Comparison of ENCODE assay signal across 8 cellular contexts in genomic region chr3:129343643-129344360, GRCh38.
DNase-seq lines count a peak whose midpoint lies in the region; ATAC-seq and TF ChIP-seq lines count a peak whose summit lies in the region.

No MANE protein-coding gene starts in this region.

- TF ChIP-seq CTCF in HCT116 (IDR thresholded peaks at IDR 0.05 in 2 of 3, conservative IDR thresholded peaks at IDR 0.05 in 1 of 3; ENCODE audit: borderline replicate concordance in 1 of 3, insufficient read depth in 1 of 3, low read depth in 2 of 3, low read length in 2 of 3) (peak; percentile 48 to 58 (median 50); a peak in 5 of 6 replicates), foreskin fibroblast (IDR thresholded peaks at IDR 0.05; ENCODE audit: low read depth, low read length) (peak; percentile 70), osteoblast (IDR thresholded peaks at IDR 0.05; ENCODE audit: extremely low read depth, low read depth, low read length) (peak; percentile 61)

- RAD21 ChIA-PET in HCT116 (lab: Charles Lee; ENCODE audit: low non-redundant PET in 1 of 2, low total read pairs in 2 of 2, uncharacterized antibody in 2 of 2, unreplicated experiment in 2 of 2): no interaction called here

- H2AFZ ChIP-seq in HCT116 (ENCODE audit: low read depth, low read length, poor library complexity, severe bottlenecking): no peak overlapping the region
- H2AFZ ChIP-seq in osteoblast (ENCODE audit: low read length): peak overlapping the region; percentile 89

- POLR2A ChIA-PET in HCT116 (lab: Charles Lee): no interaction called here

- H3K9me2 ChIP-seq in HCT116 (ENCODE audit: insufficient read depth): no peaks in the 10 kb centered on the region

- CTCF ChIA-PET in HCT116 (lab: Charles Lee): no interaction called here

- H3K36me3 ChIP-seq in HCT116 (ENCODE audit: control insufficient read depth in 1 of 2, insufficient read depth in 2 of 2, low read length in 2 of 2) (no peaks in the 10 kb centered on the region), osteoblast (ENCODE audit: insufficient read depth, low read length) (no peaks in the 10 kb centered on the region)

- no peak for TF ChIP-seq POLR2A in HCT116 (IDR thresholded peaks at IDR 0.05; ENCODE audit: borderline replicate concordance, extremely low read depth, insufficient read depth, insufficient read length)

- intact Hi-C loops in HCT116 (cut with micrococcal nuclease): no loop called here

- H3K4me1 ChIP-seq in HCT116 (ENCODE audit: control insufficient read depth in 1 of 2, insufficient read depth in 2 of 2, low read length in 2 of 2) (peaks cover 9 to 13% of the 10 kb centered on the region in 2 experiments; a peak in 2 of 4 replicates), osteoblast (ENCODE audit: insufficient read depth, low read length) (peaks cover 7% of the 10 kb centered on the region)

- H3K27ac ChIP-seq in HCT116 (ENCODE audit: low read depth, low read length) (no peak overlapping the region), osteoblast (ENCODE audit: low read depth, low read length) (no peak overlapping the region)

- BruUV-seq in HCT116 (replicated peaks; lab: Mats Ljungman, UMichigan): no TSS peak

- H3K4me3 ChIP-seq in HCT116 (replicated peaks in 1 of 2; ENCODE audit: low read depth in 1 of 2, low read length in 2 of 2) (no peak overlapping the region), foreskin fibroblast (ENCODE audit: low read depth in 1 of 2, low read length in 2 of 2) (peak overlapping the region in 1 of 2 donors; percentile 24), osteoblast (ENCODE audit: insufficient read depth, low read length) (peak overlapping the region; percentile 62)

- TF ChIP-seq RAD21 in HCT116 (IDR thresholded peaks at IDR 0.05; ENCODE audit: low read depth): no peak

- H3K27me3 ChIP-seq in HCT116 (ENCODE audit: insufficient read depth, low read length) (no peaks in the 10 kb centered on the region), osteoblast (ENCODE audit: insufficient read depth, low read length) (peaks cover 15% of the 10 kb centered on the region)

- H3K4me2 ChIP-seq in HCT116 (ENCODE audit: low read length) (peak overlapping the region; percentile 48), osteoblast (ENCODE audit: insufficient read depth, low read length) (peak overlapping the region; percentile 80)

- no peaks in the 10 kb centered on the region for H3K79me2 ChIP-seq in HCT116 (ENCODE audit: insufficient read depth, low read length)
- H3K79me2 ChIP-seq in osteoblast (ENCODE audit: insufficient read depth, low read length): no peaks in the 10 kb centered on the region

- H3K9me3 ChIP-seq in HCT116 (ENCODE audit: control insufficient read depth in 1 of 2, insufficient read depth in 1 of 2, low read depth in 1 of 2, low read length in 2 of 2) (no peaks in the 10 kb centered on the region), osteoblast (ENCODE audit: low read depth, low read length) (no peaks in the 10 kb centered on the region)

- H4K20me1 ChIP-seq in HCT116 (ENCODE audit: insufficient read depth): no peaks in the 10 kb centered on the region
- no peaks in the 10 kb centered on the region for H4K20me1 ChIP-seq in osteoblast (ENCODE audit: insufficient read depth, low read length)

- ATAC-seq in HCT116: peak; percentile 89

- H3K9ac ChIP-seq in HCT116 (ENCODE audit: low read length): no peak overlapping the region

- DNase-seq in 8988T: peak; percentile 71
- DNase-seq in HCT116 (ENCODE audit: low read depth, low spot score): peak; percentile 21
- peak; percentile 74 for DNase-seq in activated CD8-positive, alpha-beta memory T cell treated with anti-CD3 and anti-CD28 coated beads, Interleukin-2, amount 50 U/mL, for 48 hours
- DNase-seq in foreskin fibroblast: peak; percentile 18 to 60
- peak; percentile 98 for DNase-seq in osteoblast (ENCODE audit: insufficient read length, low spot score, missing footprints)
- DNase-seq in T1000 (lab: John Stamatoyannopoulos, UW): no peak
- no peak for DNase-seq in NCI-H1092 treated with DMSO at 0.1 percent for 48 hours (lab: John Stamatoyannopoulos, UW)
- no peak for DNase-seq in NCI-H128 (lab: John Stamatoyannopoulos, UW; ENCODE audit: unreplicated experiment)

TF ChIP-seq in HCT116, 20 proteins besides CTCF, POLR2A, EP300 and RAD21:
- TF ChIP-seq ZFX (IDR thresholded peaks at IDR 0.05) (0 out of 2 replicates have a peak, but pooled peaks have one; percentile 16), MAX (IDR thresholded peaks at IDR 0.05) (no peak)
TF ChIP-seq in HCT116: peak in this region for 1.

Comparison
In these comparisons a context has a peak if more than half of its experiments do, and no peak if none do; other contexts are left out.
1. DNase-seq: peak in 8988T (single experiment), HCT116 (single experiment), activated CD8-positive, alpha-beta memory T cell treated with anti-CD3 and anti-CD28 coated beads, Interleukin-2, amount 50 U/mL, for 48 hours (single experiment), foreskin fibroblast (2 of 2) and osteoblast (single experiment); none in T1000 (single experiment), NCI-H1092 treated with DMSO at 0.1 percent for 48 hours (single experiment) and NCI-H128 (single experiment).
2. Peak in every context shown above with its lines, with median percentiles within 50 percentile points of each other: CTCF ChIP-seq.